Comparison of ENCODE assay signal across 29 cellular contexts in the genomic region with DNA sequence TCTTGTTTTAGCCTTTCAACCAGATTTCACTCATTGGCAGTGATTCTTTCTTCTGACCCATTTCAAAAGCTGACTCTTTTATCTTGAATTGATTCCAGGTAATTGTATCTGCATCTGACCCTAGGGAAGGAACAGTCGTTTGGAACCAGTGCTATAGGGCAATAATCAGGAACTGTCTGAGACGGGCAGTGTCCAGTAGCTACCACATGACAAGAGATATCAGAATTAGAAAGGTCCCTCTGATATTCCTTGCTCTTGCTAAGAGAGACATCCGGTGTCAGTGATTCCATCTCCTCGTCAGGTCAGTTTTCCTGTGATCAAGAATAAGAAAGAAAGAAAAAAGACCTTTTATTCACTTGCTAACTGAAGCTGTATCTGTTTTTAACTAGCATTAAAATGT. TPM values are rescaled to one million over a fixed set of nuclear protein-coding genes. Genes with fewer than 3 reads are reported as not detected.
DNase-seq lines count a peak whose midpoint lies in the region; ATAC-seq and TF ChIP-seq lines count a peak whose summit lies in the region.
"Had no signal": no experiment of that assay in that cellular context is flagged by ENCODE, and none has a peak within 500 bp of the region (broad histone marks: within the 10 kb centered on the region; RNA-seq: fewer than 3 reads in every experiment).

No MANE protein-coding gene starts in this region.

- ATAC-seq in GM23338 (no peak), heart left ventricle (peak; percentile 86 to 95 (median 93)), HG02763 (IDR thresholded peaks at IDR 0.05; ENCODE audit: unreplicated experiment) (no peak), HG03280 (IDR thresholded peaks at IDR 0.05; ENCODE audit: unreplicated experiment) (no peak)
- ATAC-seq: A549; CD8-positive, alpha-beta T cell; left colon; pancreas had no signal

- H3K27me3 ChIP-seq in GM23338 (ENCODE audit: insufficient read depth) (no peaks in the 10 kb centered on the region), brain microvascular endothelial cell (replicated peaks) (no peaks in the 10 kb centered on the region), heart left ventricle (no peaks in the 10 kb centered on the region)
- H3K27me3 ChIP-seq: pancreas, Peyer's patch had no signal

- TF ChIP-seq CTCF in GM23338 (conservative IDR thresholded peaks at IDR 0.05; ENCODE audit: low read depth in 2 of 2) (no peak), brain microvascular endothelial cell (IDR thresholded peaks at IDR 0.05; ENCODE audit: low read depth, low read length, missing control alignments) (no peak), heart left ventricle (IDR thresholded peaks at IDR 0.05) (no peak), osteocyte (IDR thresholded peaks at IDR 0.05) (no peak)

- H3K36me3 Mint-ChIP-seq in GM23338 (ENCODE audit: low read depth), result no peaks in the 10 kb centered on the region
- no peaks in the 10 kb centered on the region for H3K36me3 Mint-ChIP-seq in osteocyte (ENCODE audit: unreplicated experiment)
- H3K36me3 Mint-ChIP-seq: activated naive CD8-positive, alpha-beta T cell treated with anti-CD3 and anti-CD28 coated beads, Interleukin-2, amount 10 ng/mL, durations not matched to agents 7 days and 5 days; CD8-positive, alpha-beta T cell; immature natural killer cell; memory B cell had no signal

- H3K36me3 ChIP-seq in GM23338 (ENCODE audit: insufficient read depth) (no peaks in the 10 kb centered on the region), brain microvascular endothelial cell (replicated peaks) (no peaks in the 10 kb centered on the region), heart left ventricle (no peaks in the 10 kb centered on the region)
- H3K36me3 ChIP-seq: pancreas, Peyer's patch had no signal

- H3K9me2 ChIP-seq in GM23338 (ENCODE audit: insufficient read depth), result no peaks in the 10 kb centered on the region

- H3K4me3 Mint-ChIP-seq in GM23338 (no peak overlapping the region), osteocyte (ENCODE audit: unreplicated experiment) (no peak overlapping the region)
- H3K4me3 Mint-ChIP-seq: activated naive CD8-positive, alpha-beta T cell treated with anti-CD3 and anti-CD28 coated beads, Interleukin-2, amount 10 ng/mL, durations not matched to agents 7 days and 5 days; CD8-positive, alpha-beta T cell; immature natural killer cell; memory B cell; nephron progenitor cell; stimulated activated naive CD8-positive, alpha-beta T cell treated with anti-CD3 and anti-CD28 coated beads, Interleukin-15, Interleukin-2, amounts not matched to agents 100 ng/mL and 50 ng/mL, for 24 hours had no signal

- H3K9me3 Mint-ChIP-seq in GM23338 (no peaks in the 10 kb centered on the region), osteocyte (ENCODE audit: unreplicated experiment) (no peaks in the 10 kb centered on the region)
- H3K9me3 Mint-ChIP-seq: activated naive CD8-positive, alpha-beta T cell treated with anti-CD3 and anti-CD28 coated beads, Interleukin-2, amount 10 ng/mL, durations not matched to agents 7 days and 5 days; CD8-positive, alpha-beta T cell; immature natural killer cell; memory B cell; nephron progenitor cell; stimulated activated naive CD8-positive, alpha-beta T cell treated with anti-CD3 and anti-CD28 coated beads, Interleukin-15, Interleukin-2, amounts not matched to agents 100 ng/mL and 50 ng/mL, for 24 hours had no signal

- peak; percentile 24 for DNase-seq in GM23338 (ENCODE audit: low spot score)
- DNase-seq in brain microvascular endothelial cell, result no peak
- no peak for DNase-seq in heart left ventricle
- no peak for DNase-seq in osteocyte (ENCODE audit: extremely low spot score, unreplicated experiment)
- no peak for DNase-seq in NCI-H2196 (lab: John Stamatoyannopoulos, UW; ENCODE audit: unreplicated experiment)
- no peak for DNase-seq in stimulated activated CD4-positive, alpha-beta T cell treated with anti-CD3 and anti-CD28 coated beads, Interleukin-4, amount 100 ng/mL, for 1 hour
- DNase-seq: activated gamma-delta T cell treated with Interleukin-2 at 50 U/mL for 16 hours; activated naive CD8-positive, alpha-beta T cell treated with anti-CD3 and anti-CD28 coated beads, Interleukin-2, amount 10 ng/mL, durations not matched to agents 7 days and 5 days; activated T-cell treated with anti-CD3 and anti-CD28 coated beads, Interleukin-2, amount 50 U/mL, for 48 hours; CD8-positive, alpha-beta T cell; central memory CD4-positive, alpha-beta T cell; dermis blood vessel endothelial cell; hypothalamus; immature natural killer cell; left colon; MM.1S; NCI-H1436; NCI-H2081; nephron progenitor cell; pancreas; Peyer's patch; retina had no signal

- 8 to 14% (median 13%) methylated on average over 4 of the region's 4 CpGs for WGBS in heart left ventricle, 4 donors

- intact Hi-C loops in heart left ventricle (cut with DNase I), result loop anchor here in 3 of 10 donors (2.0 to 10.0 kb wide), 4 partner anchors 46 to 48 kb away; a partner anchor contains a TSS

- peak overlapping the region; percentile 72 for H3K27ac ChIP-seq in GM23338 (ENCODE audit: low read depth)
- peak overlapping the region; percentile 34 for H3K27ac ChIP-seq in brain microvascular endothelial cell
- peak overlapping the region; percentile 9 to 92 (median 71) for H3K27ac ChIP-seq in heart left ventricle
- H3K27ac ChIP-seq: A549, KMS-11, pancreas, Peyer's patch had no signal

- no peaks in the 10 kb centered on the region for H3F3A ChIP-seq in GM23338 (replicated peaks; ENCODE audit: low read depth)

- peaks cover 18% of the 10 kb centered on the region for H3K4me1 ChIP-seq in GM23338 (ENCODE audit: insufficient read depth)
- peaks cover 0 to 6% (median 0%) of the 10 kb centered on the region in 12 donors for H3K4me1 ChIP-seq in heart left ventricle
- H3K4me1 ChIP-seq: A549, pancreas, Peyer's patch had no signal

- H3K27me3 Mint-ChIP-seq in GM23338 (ENCODE audit: insufficient read depth, low read depth, poor library complexity), result no peaks in the 10 kb centered on the region
- no peaks in the 10 kb centered on the region for H3K27me3 Mint-ChIP-seq in osteocyte (ENCODE audit: unreplicated experiment)
- H3K27me3 Mint-ChIP-seq: activated naive CD8-positive, alpha-beta T cell treated with anti-CD3 and anti-CD28 coated beads, Interleukin-2, amount 10 ng/mL, durations not matched to agents 7 days and 5 days; memory B cell; stimulated activated naive CD8-positive, alpha-beta T cell treated with anti-CD3 and anti-CD28 coated beads, Interleukin-15, Interleukin-2, amounts not matched to agents 100 ng/mL and 50 ng/mL, for 24 hours had no signal

- H3K27ac Mint-ChIP-seq in GM23338, result peak overlapping the region; percentile 64
- peak overlapping the region; percentile 54 for H3K27ac Mint-ChIP-seq in osteocyte (ENCODE audit: unreplicated experiment)
- H3K27ac Mint-ChIP-seq: activated naive CD8-positive, alpha-beta T cell treated with anti-CD3 and anti-CD28 coated beads, Interleukin-2, amount 10 ng/mL, durations not matched to agents 7 days and 5 days; CD8-positive, alpha-beta T cell; immature natural killer cell; memory B cell; nephron progenitor cell; stimulated activated naive CD8-positive, alpha-beta T cell treated with anti-CD3 and anti-CD28 coated beads, Interleukin-15, Interleukin-2, amounts not matched to agents 100 ng/mL and 50 ng/mL, for 24 hours had no signal

- in situ Hi-C loops in brain microvascular endothelial cell (cut with HindIII; ENCODE audit: low pct_ligation_motif_present, low sequenced_read_pairs), result no loop called here

- no peaks in the 10 kb centered on the region for H3K79me2 ChIP-seq in GM23338 (replicated peaks; ENCODE audit: insufficient read depth)

- peak overlapping the region; percentile 44; the same call in 1 of the 2 replicates for H2AFZ ChIP-seq in GM23338

- no peak for TF ChIP-seq POLR2A in heart left ventricle (IDR thresholded peaks at IDR 0.05)

- H4K20me1 ChIP-seq in GM23338 (replicated peaks; ENCODE audit: insufficient read depth), result no peaks in the 10 kb centered on the region

- H3K4me3 ChIP-seq in GM23338 (0 out of 2 replicates have a peak overlapping the region, but pooled peaks have one; percentile 11), brain microvascular endothelial cell (ENCODE audit: low read depth, low read length) (no peak overlapping the region), heart left ventricle (peak overlapping the region in 9 of 12 donors; percentile 26 to 51 (median 38))
- H3K4me3 ChIP-seq: A549, pancreas, Peyer's patch, smooth muscle cell had no signal

- peak overlapping the region; percentile 53; the same call in 1 of the 2 replicates for H3K4me2 ChIP-seq in GM23338
- H3K4me2 ChIP-seq: A549, KMS-11, smooth muscle cell had no signal

- H3K9me3 ChIP-seq in heart left ventricle, result no peaks in the 10 kb centered on the region
- H3K9me3 ChIP-seq: A549, pancreas, Peyer's patch had no signal

- peaks cover 17% of the 10 kb centered on the region for H3K4me1 Mint-ChIP-seq in GM23338
- peaks cover 19% of the 10 kb centered on the region for H3K4me1 Mint-ChIP-seq in osteocyte (ENCODE audit: unreplicated experiment)
- H3K4me1 Mint-ChIP-seq: activated naive CD8-positive, alpha-beta T cell treated with anti-CD3 and anti-CD28 coated beads, Interleukin-2, amount 10 ng/mL, durations not matched to agents 7 days and 5 days; immature natural killer cell; memory B cell; nephron progenitor cell had no signal

TF ChIP-seq in GM23338, 12 proteins besides CTCF, POLR2A, EP300 and RAD21 (continues in another document):
- no peak for TF ChIP-seq POLR2AphosphoS5 (IDR thresholded peaks at IDR 0.05; ENCODE audit: low read depth)

RNA-seq across cellular contexts. Expression of a gene that starts 47.8 kb away (rescaled TPM):
- 9.1 and 9.2 TPM in 2 replicates for total RNA-seq in GM23338 (2014; rRNA removed; shearing (Covaris generic))
- 2.1 and 2.7 TPM in 2 replicates for polyA plus RNA-seq in GM23338 (2016; fragmentation: Nextera tagmentation; extraction: Ambion mirVana)
- 100 to 1,000 TPM; 129 to 295 (median 214) TPM for total RNA-seq in heart left ventricle
- polyA plus RNA-seq in heart left ventricle, result 10 to 100 TPM; 44.5 to 46.7 TPM
- total RNA-seq in osteocyte, result 27.8 TPM in 2 replicates
- total RNA-seq: activated naive CD8-positive, alpha-beta T cell treated with anti-CD3 and anti-CD28 coated beads, Interleukin-2, amount 10 ng/mL, durations not matched to agents 7 days and 5 days; CD8-positive, alpha-beta T cell had no signal

Comparison
In these comparisons a context has a peak if more than half of its experiments do, and no peak if none do; other contexts are left out.
1. ATAC-seq: peak in heart left ventricle (4 of 4); none in GM23338 (single experiment), HG02763 (single experiment) and HG03280 (single experiment).
2. Peak in every context shown above with its lines, with median percentiles within 50 percentile points of each other: H3K27ac ChIP-seq.